17 cellular contexts compared by ENCODE assay signal in the genomic region with DNA sequence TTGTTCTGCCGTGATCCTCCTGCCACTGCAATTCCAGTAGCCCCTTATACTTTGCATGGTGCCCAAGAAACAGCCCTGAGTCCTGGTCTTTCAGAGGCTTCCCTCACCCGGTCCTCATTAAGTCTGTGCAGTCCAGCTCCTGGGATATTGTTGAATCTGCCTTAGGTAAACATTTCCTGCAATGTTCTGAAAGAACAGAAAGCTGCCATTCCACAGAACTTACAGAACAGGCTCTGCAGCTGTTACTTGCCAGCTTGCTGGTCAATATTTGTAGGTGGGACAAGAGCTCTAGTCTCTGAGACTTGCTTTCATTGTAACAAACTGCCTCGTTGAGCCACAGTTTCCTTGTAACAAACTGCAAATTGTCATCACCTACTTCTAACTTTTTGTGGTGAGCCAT.
A peak's percentile ranks its signal among the peaks of the same experiment; 100 is the strongest.
DNase-seq lines count a peak whose midpoint lies in the region; ATAC-seq and TF ChIP-seq lines count a peak whose summit lies in the region.
"Had no signal": no experiment of that assay in that cellular context is flagged by ENCODE, and none has a peak within 500 bp of the region (broad histone marks: within the 10 kb centered on the region; RNA-seq: fewer than 3 reads in every experiment).

No MANE protein-coding gene starts in this region.

- no peaks in the 10 kb centered on the region for H3K36me3 Mint-ChIP-seq in WTC11
- H3K36me3 Mint-ChIP-seq in activated CD4-positive, alpha-beta T cell treated with anti-CD3 and anti-CD28 coated beads, Interleukin-2, amount 10 ng/mL, durations not matched to agents 24 days and 14 days (ENCODE audit: low read depth): no peaks in the 10 kb centered on the region
- H3K36me3 Mint-ChIP-seq: activated naive CD4-positive, alpha-beta T cell treated with anti-CD3 and anti-CD28 coated beads, Interleukin-2, amount 50 U/mL, for 24 hours had no signal

- no peak overlapping the region for H3K4me3 ChIP-seq in right lobe of liver
- no peak overlapping the region for H3K4me3 ChIP-seq in thyroid gland (replicated peaks in 1 of 3)
- no peak overlapping the region for H3K4me3 ChIP-seq in effector memory CD4-positive, alpha-beta T cell (ENCODE audit: insufficient read depth, low read depth, low read length, poor library complexity, severe bottlenecking)
- no peak overlapping the region for H3K4me3 ChIP-seq in right atrium auricular region
- H3K4me3 ChIP-seq: cardiac muscle cell, gastroesophageal sphincter had no signal

- H3K27me3 ChIP-seq in right lobe of liver (no peaks in the 10 kb centered on the region), thyroid gland (no peaks in the 10 kb centered on the region), right atrium auricular region (no peaks in the 10 kb centered on the region)
- no peaks in the 10 kb centered on the region for H3K27me3 ChIP-seq in effector memory CD4-positive, alpha-beta T cell (replicated peaks; ENCODE audit: control insufficient read depth, insufficient read depth, low read length, poor library complexity, severe bottlenecking)
- H3K27me3 ChIP-seq: cardiac muscle cell, gastroesophageal sphincter had no signal

- POLR2A ChIA-PET in WTC11 (lab: Charles Lee): no interaction called here

- ATAC-seq in WTC11 (no peak), right lobe of liver (peak in 3 of 4 donors; percentile 39 to 69 (median 44))
- ATAC-seq: activated CD4-positive, CD25-positive, alpha-beta regulatory T cell treated with anti-CD3 and anti-CD28 coated beads, Interleukin-2, amount 50 U/mL, for 24 hours; gastroesophageal sphincter had no signal

- H3K4me1 ChIP-seq in right lobe of liver: no peaks in the 10 kb centered on the region
- no peaks in the 10 kb centered on the region for H3K4me1 ChIP-seq in thyroid gland
- no peaks in the 10 kb centered on the region for H3K4me1 ChIP-seq in effector memory CD4-positive, alpha-beta T cell (ENCODE audit: control insufficient read depth, insufficient read depth, low read length, poor library complexity, severe bottlenecking)
- peaks cover 0 to 8% of the 10 kb centered on the region in 2 donors for H3K4me1 ChIP-seq in right atrium auricular region
- H3K4me1 ChIP-seq: gastroesophageal sphincter had no signal

- H3K4me3 Mint-ChIP-seq in WTC11: no peak overlapping the region
- no peak overlapping the region for H3K4me3 Mint-ChIP-seq in activated CD4-positive, alpha-beta T cell treated with anti-CD3 and anti-CD28 coated beads, Interleukin-2, amount 10 ng/mL, durations not matched to agents 24 days and 14 days
- H3K4me3 Mint-ChIP-seq: activated naive CD4-positive, alpha-beta T cell treated with anti-CD3 and anti-CD28 coated beads, Interleukin-2, amount 50 U/mL, for 24 hours; endodermal cell had no signal

- DNase-seq in DMS153 (lab: John Stamatoyannopoulos, UW) (peak; percentile 28), DMS153 treated with DMSO at 0.1 percent for 48 hours (lab: John Stamatoyannopoulos, UW; ENCODE audit: unreplicated experiment) (no peak), WTC11 (ENCODE audit: low spot score) (no peak), right lobe of liver (no peak), thyroid gland (peak; percentile 33 to 59), right atrium auricular region (ENCODE audit: low spot score) (no peak)
- DNase-seq in effector memory CD4-positive, alpha-beta T cell: no peak
- no peak for DNase-seq in activated CD4-positive, alpha-beta T cell treated with anti-CD3 and anti-CD28 coated beads, Interleukin-2, amount 10 ng/mL, durations not matched to agents 24 days and 14 days
- DNase-seq: activated T-cell treated with anti-CD3 and anti-CD28 coated beads for 4 hours, endodermal cell, midbrain, NCI-H1105 treated with DMSO at 0.1 percent for 48 hours, NCI-H69 had no signal

- no peak overlapping the region for H3K27ac Mint-ChIP-seq in WTC11
- H3K27ac Mint-ChIP-seq in activated CD4-positive, alpha-beta T cell treated with anti-CD3 and anti-CD28 coated beads, Interleukin-2, amount 10 ng/mL, durations not matched to agents 24 days and 14 days: no peak overlapping the region
- H3K27ac Mint-ChIP-seq: activated naive CD4-positive, alpha-beta T cell treated with anti-CD3 and anti-CD28 coated beads, Interleukin-2, amount 50 U/mL, for 24 hours; endodermal cell had no signal

- H3K9me3 ChIP-seq in right lobe of liver (no peaks in the 10 kb centered on the region), thyroid gland (no peaks in the 10 kb centered on the region), right atrium auricular region (no peaks in the 10 kb centered on the region)
- no peaks in the 10 kb centered on the region for H3K9me3 ChIP-seq in effector memory CD4-positive, alpha-beta T cell (ENCODE audit: control insufficient read depth, low read length)

- no peak overlapping the region for H3K27ac ChIP-seq in right lobe of liver
- H3K27ac ChIP-seq in thyroid gland: no peak overlapping the region
- no peak overlapping the region for H3K27ac ChIP-seq in effector memory CD4-positive, alpha-beta T cell (ENCODE audit: insufficient read depth, low read length, poor library complexity, severe bottlenecking)
- H3K27ac ChIP-seq in right atrium auricular region: no peak overlapping the region
- H3K27ac ChIP-seq: cardiac muscle cell, gastroesophageal sphincter had no signal

- WGBS in right lobe of liver (ENCODE audit: insufficient coverage, low coverage, low lambda C conversion rate, missing lambda C conversion rate): 60% methylated on average over 2 of the region's 3 CpGs
- WGBS in thyroid gland, 2 donors: 19 to 37% methylated on average over 3 of the region's 3 CpGs

- H3K36me3 ChIP-seq in right lobe of liver: no peaks in the 10 kb centered on the region
- H3K36me3 ChIP-seq in thyroid gland: no peaks in the 10 kb centered on the region
- H3K36me3 ChIP-seq in effector memory CD4-positive, alpha-beta T cell (ENCODE audit: control insufficient read depth, insufficient read depth, low read length): no peaks in the 10 kb centered on the region
- no peaks in the 10 kb centered on the region for H3K36me3 ChIP-seq in right atrium auricular region
- H3K36me3 ChIP-seq: cardiac muscle cell, gastroesophageal sphincter had no signal

- H3K4me1 Mint-ChIP-seq in WTC11: no peaks in the 10 kb centered on the region
- H3K4me1 Mint-ChIP-seq in activated CD4-positive, alpha-beta T cell treated with anti-CD3 and anti-CD28 coated beads, Interleukin-2, amount 10 ng/mL, durations not matched to agents 24 days and 14 days: peaks cover 4% of the 10 kb centered on the region
- H3K4me1 Mint-ChIP-seq: activated naive CD4-positive, alpha-beta T cell treated with anti-CD3 and anti-CD28 coated beads, Interleukin-2, amount 50 U/mL, for 24 hours; endodermal cell had no signal

- intact Hi-C loops in right lobe of liver (cut with DNase I) (no loop called here), thyroid gland (cut with DNase I) (no loop called here)
- intact Hi-C loops in activated CD4-positive, alpha-beta T cell treated with anti-CD3 and anti-CD28 coated beads, Interleukin-2, amount 10 ng/mL, durations not matched to agents 24 days and 14 days (cut with micrococcal nuclease): loop anchor here (10.0 kb wide), 2 partner anchors 66 to 306 kb away; no protein-coding TSS in a partner anchor

- no peaks in the 10 kb centered on the region for H3K9me3 Mint-ChIP-seq in WTC11
- H3K9me3 Mint-ChIP-seq in activated CD4-positive, alpha-beta T cell treated with anti-CD3 and anti-CD28 coated beads, Interleukin-2, amount 10 ng/mL, durations not matched to agents 24 days and 14 days: no peaks in the 10 kb centered on the region
- H3K9me3 Mint-ChIP-seq: activated naive CD4-positive, alpha-beta T cell treated with anti-CD3 and anti-CD28 coated beads, Interleukin-2, amount 50 U/mL, for 24 hours; endodermal cell had no signal

- no peak for TF ChIP-seq CTCF in WTC11 (IDR thresholded peaks at IDR 0.05)
- no peak for TF ChIP-seq CTCF in right lobe of liver (IDR thresholded peaks at IDR 0.05)
- TF ChIP-seq CTCF in thyroid gland (IDR thresholded peaks at IDR 0.05): no peak
- TF ChIP-seq CTCF in right atrium auricular region (IDR thresholded peaks at IDR 0.05): no peak

- no peaks in the 10 kb centered on the region; the same call in 1 of the 2 replicates for H3K27me3 Mint-ChIP-seq in WTC11 (ENCODE audit: low read depth)
- no peaks in the 10 kb centered on the region for H3K27me3 Mint-ChIP-seq in activated CD4-positive, alpha-beta T cell treated with anti-CD3 and anti-CD28 coated beads, Interleukin-2, amount 10 ng/mL, durations not matched to agents 24 days and 14 days
- H3K27me3 Mint-ChIP-seq: activated naive CD4-positive, alpha-beta T cell treated with anti-CD3 and anti-CD28 coated beads, Interleukin-2, amount 50 U/mL, for 24 hours had no signal

- TF ChIP-seq POLR2A in right lobe of liver (IDR thresholded peaks at IDR 0.05) (no peak), thyroid gland (IDR thresholded peaks at IDR 0.05) (no peak)

- CTCF ChIA-PET in WTC11 (lab: Charles Lee): no interaction called here

TF ChIP-seq in WTC11, 78 proteins besides CTCF, POLR2A, EP300 and RAD21 (continues in another document):
- TF ChIP-seq GABPB1 (CRISPR knock-in tag; IDR thresholded peaks at IDR 0.05): 0 out of 2 replicates have a peak, but pooled peaks have one; percentile 18
- no peak for TF ChIP-seq ZNF671 (CRISPR knock-in tag; IDR thresholded peaks at IDR 0.05)
- TF ChIP-seq ZNF263 (CRISPR knock-in tag; IDR thresholded peaks at IDR 0.05; ENCODE audit: low read depth): no peak
- TF ChIP-seq, protein P1, sequence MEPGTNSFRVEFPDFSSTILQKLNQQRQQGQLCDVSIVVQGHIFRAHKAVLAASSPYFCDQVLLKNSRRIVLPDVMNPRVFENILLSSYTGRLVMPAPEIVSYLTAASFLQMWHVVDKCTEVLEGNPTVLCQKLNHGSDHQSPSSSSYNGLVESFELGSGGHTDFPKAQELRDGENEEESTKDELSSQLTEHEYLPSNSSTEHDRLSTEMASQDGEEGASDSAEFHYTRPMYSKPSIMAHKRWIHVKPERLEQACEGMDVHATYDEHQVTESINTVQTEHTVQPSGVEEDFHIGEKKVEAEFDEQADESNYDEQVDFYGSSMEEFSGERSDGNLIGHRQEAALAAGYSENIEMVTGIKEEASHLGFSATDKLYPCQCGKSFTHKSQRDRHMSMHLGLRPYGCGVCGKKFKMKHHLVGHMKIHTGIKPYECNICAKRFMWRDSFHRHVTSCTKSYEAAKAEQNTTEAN (CRISPR knock-in tag; IDR thresholded peaks at IDR 0.05): no peak
- TF ChIP-seq, protein P2, sequence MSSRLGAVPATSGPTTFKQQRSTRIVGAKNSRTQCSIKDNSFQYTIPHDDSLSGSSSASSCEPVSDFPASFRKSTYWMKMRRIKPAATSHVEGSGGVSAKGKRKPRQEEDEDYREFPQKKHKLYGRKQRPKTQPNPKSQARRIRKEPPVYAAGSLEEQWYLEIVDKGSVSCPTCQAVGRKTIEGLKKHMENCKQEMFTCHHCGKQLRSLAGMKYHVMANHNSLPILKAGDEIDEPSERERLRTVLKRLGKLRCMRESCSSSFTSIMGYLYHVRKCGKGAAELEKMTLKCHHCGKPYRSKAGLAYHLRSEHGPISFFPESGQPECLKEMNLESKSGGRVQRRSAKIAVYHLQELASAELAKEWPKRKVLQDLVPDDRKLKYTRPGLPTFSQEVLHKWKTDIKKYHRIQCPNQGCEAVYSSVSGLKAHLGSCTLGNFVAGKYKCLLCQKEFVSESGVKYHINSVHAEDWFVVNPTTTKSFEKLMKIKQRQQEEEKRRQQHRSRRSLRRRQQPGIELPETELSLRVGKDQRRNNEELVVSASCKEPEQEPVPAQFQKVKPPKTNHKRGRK (CRISPR knock-in tag; IDR thresholded peaks at IDR 0.05; ENCODE audit: borderline replicate concordance): no peak
- TF ChIP-seq FOXP1 (CRISPR knock-in tag; IDR thresholded peaks at IDR 0.05; ENCODE audit: borderline replicate concordance): no peak

Comparison
In these comparisons a context has a peak if more than half of its experiments do, and no peak if none do; other contexts are left out.
1. DNase-seq: peak in DMS153 (single experiment) and thyroid gland (2 of 2); none in DMS153 treated with DMSO at 0.1 percent for 48 hours (single experiment), WTC11 (single experiment), right lobe of liver (0 of 3), effector memory CD4-positive, alpha-beta T cell (0 of 3), activated CD4-positive, alpha-beta T cell treated with anti-CD3 and anti-CD28 coated beads, Interleukin-2, amount 10 ng/mL, durations not matched to agents 24 days and 14 days (single experiment) and right atrium auricular region (single experiment).